ENCODE assay signal across 26 cellular contexts in the genomic region with DNA sequence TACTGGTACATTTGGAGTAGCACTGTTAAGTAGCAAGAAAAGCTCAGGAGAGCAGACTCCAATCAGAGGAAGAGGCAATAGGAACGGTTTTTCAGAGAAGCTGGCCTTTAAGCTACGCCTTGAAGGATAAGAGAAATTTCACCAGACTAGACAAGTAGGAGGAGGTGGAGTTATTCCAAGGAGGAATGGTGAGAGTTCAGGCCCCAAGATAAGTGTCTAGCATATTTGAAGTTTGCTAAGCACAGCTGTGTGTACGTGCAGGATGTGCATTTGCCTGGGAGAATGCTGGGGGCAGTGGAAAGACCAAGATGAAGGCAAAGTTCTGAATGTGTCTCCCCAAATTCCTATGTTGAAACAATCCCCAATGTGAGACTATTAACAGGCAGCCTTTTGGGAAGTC.
"Had no signal": no experiment of that assay in that cellular context is flagged by ENCODE, and none has a peak within 500 bp of the region (broad histone marks: within the 10 kb centered on the region; RNA-seq: fewer than 3 reads in every experiment).

No MANE protein-coding gene starts in this region.

- H3K4me3 ChIP-seq: coronary artery, esophagus squamous epithelium, gastrocnemius medialis, lung, ovary, psoas muscle, sigmoid colon, stomach, thyroid gland had no signal

- ATAC-seq: gastrocnemius medialis; left lobe of liver; naive thymus-derived CD8-positive, alpha-beta T cell; psoas muscle; right cardiac atrium; stimulated activated effector memory CD8-positive, alpha-beta T cell treated with anti-CD3 and anti-CD28 coated beads, Interleukin-12 subunit alpha, Interleukin-12 subunit beta, amount 100 ng/mL, for 72 hours had no signal

- H3K9me3 ChIP-seq: gastrocnemius medialis, ovary, thyroid gland had no signal

- H3K36me3 ChIP-seq: esophagus squamous epithelium, gastrocnemius medialis, ovary, sigmoid colon, stomach, thyroid gland had no signal

- H3K36me3 Mint-ChIP-seq: memory B cell; stimulated activated effector memory CD8-positive, alpha-beta T cell treated with anti-CD3 and anti-CD28 coated beads, Interleukin-12 subunit alpha, Interleukin-12 subunit beta, amount 100 ng/mL, for 72 hours had no signal

- DNase-seq: dermis blood vessel endothelial cell; effector memory CD4-positive, alpha-beta T cell; erythroblast; esophagus squamous epithelium; foreskin fibroblast; gastrocnemius medialis; head of caudate nucleus; midbrain; naive thymus-derived CD8-positive, alpha-beta T cell; occipital lobe; ovary; posterior cingulate gyrus; psoas muscle; right cardiac atrium; sigmoid colon; stimulated activated CD4-positive, alpha-beta T cell treated with anti-CD3 and anti-CD28 coated beads, Interleukin-2, amount 100 ng/mL, for 24 hours; stimulated activated CD4-positive, alpha-beta T cell treated with anti-CD3 and anti-CD28 coated beads, Interleukin-4, amount 100 ng/mL, for 24 hours; stimulated activated naive CD4-positive, alpha-beta T cell treated with Interleukin-2 at 50 U/mL for 16 hours; stomach; thyroid gland had no signal

- H3K4me1 Mint-ChIP-seq: memory B cell; naive thymus-derived CD8-positive, alpha-beta T cell; stimulated activated effector memory CD8-positive, alpha-beta T cell treated with anti-CD3 and anti-CD28 coated beads, Interleukin-12 subunit alpha, Interleukin-12 subunit beta, amount 100 ng/mL, for 72 hours had no signal

- H3K27ac Mint-ChIP-seq: memory B cell; naive thymus-derived CD8-positive, alpha-beta T cell; stimulated activated effector memory CD8-positive, alpha-beta T cell treated with anti-CD3 and anti-CD28 coated beads, Interleukin-12 subunit alpha, Interleukin-12 subunit beta, amount 100 ng/mL, for 72 hours; type B pancreatic cell had no signal

- H3K27me3 ChIP-seq: gastrocnemius medialis, ovary, sigmoid colon, thyroid gland had no signal

- H3K27ac ChIP-seq: coronary artery, esophagus squamous epithelium, gastrocnemius medialis, ovary, psoas muscle, sigmoid colon, stomach, thyroid gland had no signal

- H3K4me3 Mint-ChIP-seq: memory B cell; naive thymus-derived CD8-positive, alpha-beta T cell; stimulated activated effector memory CD8-positive, alpha-beta T cell treated with anti-CD3 and anti-CD28 coated beads, Interleukin-12 subunit alpha, Interleukin-12 subunit beta, amount 100 ng/mL, for 72 hours; type B pancreatic cell had no signal

- H3K4me1 ChIP-seq: gastrocnemius medialis, psoas muscle, sigmoid colon, stomach had no signal
